40 cellular contexts compared by ENCODE assay signal in the genomic region with DNA sequence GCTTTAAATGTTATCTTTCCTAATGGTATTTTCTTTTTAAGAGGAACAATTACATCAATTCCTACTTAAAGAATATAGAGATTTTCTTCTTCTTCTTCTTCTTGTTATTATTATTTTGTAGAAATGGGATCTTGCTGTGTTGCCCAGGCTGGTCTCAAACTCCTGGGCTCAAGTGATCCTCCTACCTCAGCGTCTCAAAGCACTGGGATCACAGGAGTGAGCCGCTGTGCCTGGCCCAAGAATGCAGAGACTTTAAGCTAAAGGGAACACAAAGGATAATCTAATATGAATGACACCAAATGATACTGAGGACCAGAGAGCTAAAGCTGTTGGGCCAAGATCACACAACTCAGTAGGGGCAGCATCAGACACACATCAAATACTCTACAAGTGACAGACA.
"Had no signal": no experiment of that assay in that cellular context is flagged by ENCODE, and none has a peak within 500 bp of the region (broad histone marks: within the 10 kb centered on the region; RNA-seq: fewer than 3 reads in every experiment).

No MANE protein-coding gene starts in this region.

- H3K9me3 Mint-ChIP-seq: activated naive CD4-positive, alpha-beta T cell treated with anti-CD3 and anti-CD28 coated beads for 36 hours; activated naive CD4-positive, alpha-beta T cell treated with anti-CD3 and anti-CD28 coated beads, Interleukin-2, amount 10 ng/mL, durations not matched to agents 7 days and 5 days; activated naive CD4-positive, alpha-beta T cell treated with anti-CD3 and anti-CD28 coated beads, Interleukin-2, amount 50 U/mL, for 24 hours; activated naive CD4-positive, alpha-beta T cell treated with anti-CD3 and anti-CD28 coated beads, Interleukin-2, amount 50 U/mL, for 72 hours; activated naive CD8-positive, alpha-beta T cell treated with anti-CD3 and anti-CD28 coated beads for 36 hours; activated naive CD8-positive, alpha-beta T cell treated with anti-CD3 and anti-CD28 coated beads, Interleukin-2, amount 10 ng/mL, durations not matched to agents 7 days and 5 days; activated naive CD8-positive, alpha-beta T cell treated with anti-CD3 and anti-CD28 coated beads, Interleukin-2, amount 50 U/mL, for 24 hours; activated T-cell treated with anti-CD3 and anti-CD28 coated beads, Interleukin-2, amount 50 U/mL, for 24 hours; activated T-cell treated with anti-CD3 and anti-CD28 coated beads, Interleukin-2, amount 50 U/mL, for 4 hours; activated T-cell treated with anti-CD3 and anti-CD28 coated beads, Interleukin-2, amount 50 U/mL, for 72 hours; activated T-helper 1 cell treated with anti-CD3 and anti-CD28 coated beads, Interleukin-12 subunit alpha, Interleukin-12 subunit beta, Interleukin-2, Interleukin-4 antibody, amounts not matched to agents 30 ng/mL and 10 ng/mL and 1 ng/mL, durations not matched to agents 14 hours and 24 hours and 36 hours; activated T-helper 17 cell treated with anti-CD3 and anti-CD28 coated beads, Interleukin-2, amount 50 U/mL, for 72 hours; activated T-helper 2 cell treated with anti-CD3 and anti-CD28 coated beads, Interferon-gamma antibody, Interleukin-2, Interleukin-4, amounts not matched to agents 10 μg/mL and 5 μg/mL and 100 μg/mL, durations not matched to agents 14 hours and 24 hours and 36 hours; brain; central memory CD8-positive, alpha-beta T cell had no signal

- H3K27ac ChIP-seq: adrenal gland, ascending aorta, body of pancreas, brain microvascular endothelial cell, breast epithelium, cardiac muscle cell had no signal

- H3K27ac Mint-ChIP-seq: activated naive CD4-positive, alpha-beta T cell treated with anti-CD3 and anti-CD28 coated beads for 36 hours; activated naive CD4-positive, alpha-beta T cell treated with anti-CD3 and anti-CD28 coated beads, Interleukin-2, amount 10 ng/mL, durations not matched to agents 7 days and 5 days; activated naive CD4-positive, alpha-beta T cell treated with anti-CD3 and anti-CD28 coated beads, Interleukin-2, amount 50 U/mL, for 24 hours; activated naive CD4-positive, alpha-beta T cell treated with anti-CD3 and anti-CD28 coated beads, Interleukin-2, amount 50 U/mL, for 72 hours; activated naive CD8-positive, alpha-beta T cell; activated naive CD8-positive, alpha-beta T cell treated with anti-CD3 and anti-CD28 coated beads for 36 hours; activated naive CD8-positive, alpha-beta T cell treated with anti-CD3 and anti-CD28 coated beads, Interleukin-2, amount 10 ng/mL, durations not matched to agents 7 days and 5 days; activated naive CD8-positive, alpha-beta T cell treated with anti-CD3 and anti-CD28 coated beads, Interleukin-2, amount 50 U/mL, for 24 hours; activated T-cell treated with anti-CD3 and anti-CD28 coated beads, Interleukin-2, amount 50 U/mL, for 24 hours; activated T-cell treated with anti-CD3 and anti-CD28 coated beads, Interleukin-2, amount 50 U/mL, for 72 hours; activated T-helper 1 cell treated with anti-CD3 and anti-CD28 coated beads, Interleukin-12 subunit alpha, Interleukin-12 subunit beta, Interleukin-2, Interleukin-4 antibody, amounts not matched to agents 30 ng/mL and 10 ng/mL and 1 ng/mL, durations not matched to agents 14 hours and 24 hours and 36 hours; activated T-helper 17 cell treated with anti-CD3 and anti-CD28 coated beads, Interleukin-2, amount 50 U/mL, for 72 hours; activated T-helper 2 cell treated with anti-CD3 and anti-CD28 coated beads, Interferon-gamma antibody, Interleukin-2, Interleukin-4, amounts not matched to agents 10 μg/mL and 5 μg/mL and 100 μg/mL, durations not matched to agents 14 hours and 24 hours and 36 hours; brain had no signal

- FAIRE-seq: astrocyte, bronchial epithelial cell had no signal

- H3K4me1 Mint-ChIP-seq: activated naive CD4-positive, alpha-beta T cell treated with anti-CD3 and anti-CD28 coated beads, Interleukin-2, amount 10 ng/mL, durations not matched to agents 7 days and 5 days; activated naive CD4-positive, alpha-beta T cell treated with anti-CD3 and anti-CD28 coated beads, Interleukin-2, amount 50 U/mL, for 24 hours; activated naive CD8-positive, alpha-beta T cell treated with anti-CD3 and anti-CD28 coated beads for 36 hours; activated naive CD8-positive, alpha-beta T cell treated with anti-CD3 and anti-CD28 coated beads, Interleukin-2, amount 10 ng/mL, durations not matched to agents 7 days and 5 days; activated naive CD8-positive, alpha-beta T cell treated with anti-CD3 and anti-CD28 coated beads, Interleukin-2, amount 50 U/mL, for 24 hours; activated T-helper 17 cell treated with anti-CD3 and anti-CD28 coated beads, Interleukin-2, amount 50 U/mL, for 72 hours; central memory CD8-positive, alpha-beta T cell had no signal

- DNase-seq: activated effector memory CD4-positive, alpha-beta T cell treated with anti-CD3 and anti-CD28 coated beads, Interleukin-2, amount 50 U/mL, for 16 hours; activated effector memory CD4-positive, alpha-beta T cell treated with Interleukin-2 at 50 U/mL for 16 hours; activated gamma-delta T cell; activated gamma-delta T cell treated with Interleukin-2 at 50 U/mL for 16 hours; activated naive CD4-positive, alpha-beta T cell; activated naive CD4-positive, alpha-beta T cell treated with anti-CD3 and anti-CD28 coated beads for 36 hours; activated naive CD4-positive, alpha-beta T cell treated with anti-CD3 and anti-CD28 coated beads, Interleukin-2, amount 10 ng/mL, durations not matched to agents 7 days and 5 days; activated naive CD4-positive, alpha-beta T cell treated with anti-CD3 and anti-CD28 coated beads, Interleukin-2, amount 50 U/mL, for 16 hours; activated naive CD4-positive, alpha-beta T cell treated with Interleukin-2 at 50 U/mL for 16 hours; activated naive CD8-positive, alpha-beta T cell treated with anti-CD3 and anti-CD28 coated beads for 36 hours; activated naive CD8-positive, alpha-beta T cell treated with anti-CD3 and anti-CD28 coated beads, Interleukin-2, amount 10 ng/mL, durations not matched to agents 7 days and 5 days; activated naive CD8-positive, alpha-beta T cell treated with anti-CD3 and anti-CD28 coated beads, Interleukin-2, amount 50 U/mL, for 24 hours; activated T-cell treated with anti-CD3 and anti-CD28 coated beads, Interleukin-2, amount 50 U/mL, for 1 hour; activated T-cell treated with anti-CD3 and anti-CD28 coated beads, Interleukin-2, amount 50 U/mL, for 24 hours; activated T-cell treated with anti-CD3 and anti-CD28 coated beads, Interleukin-2, amount 50 U/mL, for 4 hours; activated T-cell treated with anti-CD3 and anti-CD28 coated beads, Interleukin-2, amount 50 U/mL, for 48 hours; activated T-cell treated with anti-CD3 and anti-CD28 coated beads, Interleukin-2, amount 50 U/mL, for 72 hours; adrenal gland; amniotic stem cell; amygdala; anterior cingulate cortex; aorta; body of pancreas; brain microvascular endothelial cell; caudate nucleus; central memory CD4-positive, alpha-beta T cell; cerebellar nuclear complex had no signal

- H3K4me3 Mint-ChIP-seq: activated naive CD4-positive, alpha-beta T cell treated with anti-CD3 and anti-CD28 coated beads for 36 hours; activated naive CD4-positive, alpha-beta T cell treated with anti-CD3 and anti-CD28 coated beads, Interleukin-2, amount 10 ng/mL, durations not matched to agents 7 days and 5 days; activated naive CD4-positive, alpha-beta T cell treated with anti-CD3 and anti-CD28 coated beads, Interleukin-2, amount 50 U/mL, for 24 hours; activated naive CD8-positive, alpha-beta T cell; activated naive CD8-positive, alpha-beta T cell treated with anti-CD3 and anti-CD28 coated beads for 36 hours; activated naive CD8-positive, alpha-beta T cell treated with anti-CD3 and anti-CD28 coated beads, Interleukin-2, amount 10 ng/mL, durations not matched to agents 7 days and 5 days; activated naive CD8-positive, alpha-beta T cell treated with anti-CD3 and anti-CD28 coated beads, Interleukin-2, amount 50 U/mL, for 24 hours; activated T-cell treated with anti-CD3 and anti-CD28 coated beads, Interleukin-2, amount 50 U/mL, for 24 hours; activated T-cell treated with anti-CD3 and anti-CD28 coated beads, Interleukin-2, amount 50 U/mL, for 4 hours; activated T-cell treated with anti-CD3 and anti-CD28 coated beads, Interleukin-2, amount 50 U/mL, for 72 hours; activated T-helper 1 cell treated with anti-CD3 and anti-CD28 coated beads, Interleukin-12 subunit alpha, Interleukin-12 subunit beta, Interleukin-2, Interleukin-4 antibody, amounts not matched to agents 30 ng/mL and 10 ng/mL and 1 ng/mL, durations not matched to agents 14 hours and 24 hours and 36 hours; activated T-helper 17 cell treated with anti-CD3 and anti-CD28 coated beads, Interleukin-2, amount 50 U/mL, for 72 hours; brain; central memory CD8-positive, alpha-beta T cell had no signal

- ATAC-seq: activated naive CD4-positive, alpha-beta T cell treated with anti-CD3 and anti-CD28 coated beads, Interleukin-2, amount 50 U/mL, for 72 hours; activated naive CD8-positive, alpha-beta T cell treated with anti-CD3 and anti-CD28 coated beads, Interleukin-2, amount 50 U/mL, for 24 hours; activated T-cell treated with anti-CD3 and anti-CD28 coated beads, Interleukin-2, amount 50 U/mL, for 4 hours; activated T-cell treated with anti-CD3 and anti-CD28 coated beads, Interleukin-2, amount 50 U/mL, for 72 hours; activated T-helper 17 cell treated with anti-CD3 and anti-CD28 coated beads, Interleukin-2, amount 50 U/mL, for 72 hours; body of pancreas had no signal

- H3K4me3 ChIP-seq: adrenal gland, ascending aorta, body of pancreas, breast epithelium, cardiac muscle cell had no signal

- H3K36me3 Mint-ChIP-seq: activated naive CD4-positive, alpha-beta T cell treated with anti-CD3 and anti-CD28 coated beads, Interleukin-2, amount 10 ng/mL, durations not matched to agents 7 days and 5 days; activated naive CD4-positive, alpha-beta T cell treated with anti-CD3 and anti-CD28 coated beads, Interleukin-2, amount 50 U/mL, for 24 hours; activated naive CD4-positive, alpha-beta T cell treated with anti-CD3 and anti-CD28 coated beads, Interleukin-2, amount 50 U/mL, for 72 hours; activated naive CD8-positive, alpha-beta T cell; activated naive CD8-positive, alpha-beta T cell treated with anti-CD3 and anti-CD28 coated beads for 36 hours; activated naive CD8-positive, alpha-beta T cell treated with anti-CD3 and anti-CD28 coated beads, Interleukin-2, amount 10 ng/mL, durations not matched to agents 7 days and 5 days; brain had no signal

- H3K4me1 ChIP-seq: adrenal gland, ascending aorta, body of pancreas, breast epithelium had no signal

- H3K36me3 ChIP-seq: adrenal gland, ascending aorta, brain microvascular endothelial cell, breast epithelium, cardiac muscle cell had no signal

- H3K27me3 ChIP-seq: adrenal gland, ascending aorta, body of pancreas, brain microvascular endothelial cell had no signal

- H3K9me3 ChIP-seq: adrenal gland, ascending aorta, body of pancreas, breast epithelium had no signal
